Comparison of ENCODE assay signal across 8 cellular contexts in the genomic region with DNA sequence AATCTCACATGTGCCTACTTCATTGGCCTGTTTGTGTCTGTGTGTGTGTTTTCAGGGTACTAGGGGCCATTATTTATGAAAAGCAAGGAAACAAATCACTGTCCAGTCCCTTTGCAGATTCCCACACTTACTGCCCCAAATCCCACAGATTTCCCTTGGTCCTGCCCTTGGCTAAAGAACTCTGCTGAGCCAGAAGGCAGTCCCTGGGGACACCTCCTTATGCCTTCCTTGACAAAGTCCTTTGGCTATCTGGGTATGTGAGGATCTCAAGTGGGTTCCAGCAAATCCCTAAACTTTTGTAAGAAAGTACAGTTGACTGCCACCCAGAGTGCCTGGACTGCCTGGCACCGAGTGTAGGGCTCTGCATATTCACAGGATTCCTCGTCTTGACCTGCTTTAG.
DNase-seq lines count a peak whose midpoint lies in the region; ATAC-seq and TF ChIP-seq lines count a peak whose summit lies in the region.

No MANE protein-coding gene starts in this region.

- H3K36me3 ChIP-seq in smooth muscle cell (ENCODE audit: low read depth): no peaks in the 10 kb centered on the region

- H3F3A ChIP-seq in smooth muscle cell (ENCODE audit: low read depth): peaks cover 14% of the 10 kb centered on the region

- H3K4me3 ChIP-seq in iPS-11a (ENCODE audit: low read depth, low read length) (peak overlapping the region; percentile 77), smooth muscle cell (peak overlapping the region; percentile 91)

- no peaks in the 10 kb centered on the region for H3K36me3 Mint-ChIP-seq in activated CD4-positive, alpha-beta memory T cell treated with anti-CD3 and anti-CD28 coated beads, Interleukin-2, amount 10 ng/mL, durations not matched to agents 7 days and 5 days (ENCODE audit: low read depth)

- POLR2A ChIA-PET in activated CD4-positive, alpha-beta memory T cell treated with anti-CD3 and anti-CD28 coated beads, Interleukin-2, amount 10 ng/mL, durations not matched to agents 7 days and 5 days (lab: Charles Lee): no interaction called here

- H3K27ac Mint-ChIP-seq in activated CD4-positive, alpha-beta memory T cell treated with anti-CD3 and anti-CD28 coated beads, Interleukin-2, amount 10 ng/mL, durations not matched to agents 7 days and 5 days: no peak overlapping the region

- H3K27me3 Mint-ChIP-seq in activated CD4-positive, alpha-beta memory T cell treated with anti-CD3 and anti-CD28 coated beads, Interleukin-2, amount 10 ng/mL, durations not matched to agents 7 days and 5 days: peaks cover 60% of the 10 kb centered on the region

- peak overlapping the region; percentile 84 for H2AFZ ChIP-seq in smooth muscle cell (ENCODE audit: low read depth)

- peak overlapping the region; percentile 91 for H3K27ac ChIP-seq in smooth muscle cell (ENCODE audit: low read depth)

- TF ChIP-seq CTCF in smooth muscle cell (IDR thresholded peaks at IDR 0.05; ENCODE audit: borderline replicate concordance, insufficient read depth, poor library complexity, severe bottlenecking): no peak

- H3K4me1 ChIP-seq in smooth muscle cell (ENCODE audit: low read depth): peaks cover 17% of the 10 kb centered on the region

- H3K4me2 ChIP-seq in smooth muscle cell: peak overlapping the region; percentile 97

- DNase-seq in HCEC 1CT: peak; percentile 3
- no peak for DNase-seq in activated CD4-positive, alpha-beta memory T cell treated with anti-CD3 and anti-CD28 coated beads, Interleukin-2, amount 10 ng/mL, durations not matched to agents 7 days and 5 days
- DNase-seq in smooth muscle cell (lab: John Stamatoyannopoulos, UW; ENCODE audit: unreplicated experiment): no peak
- DNase-seq in NCI-H1092 (lab: John Stamatoyannopoulos, UW): no peak
- no peak for DNase-seq in NCI-H1694 treated with DMSO at 0.1 percent for 48 hours (lab: John Stamatoyannopoulos, UW)

- H3K9ac ChIP-seq in smooth muscle cell (ENCODE audit: low read depth): peak overlapping the region; percentile 87

- peaks cover 22% of the 10 kb centered on the region for H3K4me1 Mint-ChIP-seq in activated CD4-positive, alpha-beta memory T cell treated with anti-CD3 and anti-CD28 coated beads, Interleukin-2, amount 10 ng/mL, durations not matched to agents 7 days and 5 days

- 5% methylated on average over 2 of the region's 2 CpGs for WGBS in smooth muscle cell (ENCODE audit: low lambda C conversion rate)

- H3K4me3 Mint-ChIP-seq in activated CD4-positive, alpha-beta memory T cell treated with anti-CD3 and anti-CD28 coated beads, Interleukin-2, amount 10 ng/mL, durations not matched to agents 7 days and 5 days: peak overlapping the region; percentile 83

- no peaks in the 10 kb centered on the region for H3K9me3 Mint-ChIP-seq in activated CD4-positive, alpha-beta memory T cell treated with anti-CD3 and anti-CD28 coated beads, Interleukin-2, amount 10 ng/mL, durations not matched to agents 7 days and 5 days

- ATAC-seq in HG03025 (IDR thresholded peaks at IDR 0.05; ENCODE audit: low FRiP score, unreplicated experiment) (no peak), GM21717 (IDR thresholded peaks at IDR 0.05; ENCODE audit: unreplicated experiment) (no peak)

- no peaks in the 10 kb centered on the region for H4K20me1 ChIP-seq in smooth muscle cell (ENCODE audit: low read depth)

- CTCF ChIA-PET in activated CD4-positive, alpha-beta memory T cell treated with anti-CD3 and anti-CD28 coated beads, Interleukin-2, amount 10 ng/mL, durations not matched to agents 7 days and 5 days (lab: Charles Lee): interaction anchor here (1.1 kb wide), 1 partner anchor 218 kb away, joined by 3 read pairs; no protein-coding TSS in a partner anchor

- H3K27me3 ChIP-seq in smooth muscle cell (ENCODE audit: low read depth): no peaks in the 10 kb centered on the region

- no peaks in the 10 kb centered on the region for H3K9me3 ChIP-seq in smooth muscle cell (replicated peaks; ENCODE audit: low read depth)

- H3K79me2 ChIP-seq in smooth muscle cell (ENCODE audit: low read depth): peaks cover 49% of the 10 kb centered on the region
